ENCODE assay signal across 14 cellular contexts in genomic region chr11:22558638-22559037, GRCh38.
DNase-seq lines count a peak whose midpoint lies in the region; ATAC-seq and TF ChIP-seq lines count a peak whose summit lies in the region.
"Had no signal": no experiment of that assay in that cellular context is flagged by ENCODE, and none has a peak within 500 bp of the region (broad histone marks: within the 10 kb centered on the region; RNA-seq: fewer than 3 reads in every experiment).

No MANE protein-coding gene starts in this region.

- no peak overlapping the region for H2AFZ ChIP-seq in GM23248

- peaks cover 5% of the 10 kb centered on the region for H3K4me1 Mint-ChIP-seq in chondrocyte (ENCODE audit: low read depth)

- no peaks in the 10 kb centered on the region for H3K9me3 Mint-ChIP-seq in chondrocyte (ENCODE audit: low read depth)

- no peaks in the 10 kb centered on the region for H4K20me1 ChIP-seq in GM23248 (ENCODE audit: insufficient read depth)

- H3K79me2 ChIP-seq in GM23248 (ENCODE audit: insufficient read depth), result no peaks in the 10 kb centered on the region

- no peak overlapping the region for H3K9ac ChIP-seq in GM23248
- no peak overlapping the region for H3K9ac ChIP-seq in endocrine pancreas (ENCODE audit: control insufficient read depth, insufficient read depth, low read length)

- H3K4me1 ChIP-seq in A673 (ENCODE audit: insufficient read depth, low read length, poor library complexity, severe bottlenecking) (peaks cover 10% of the 10 kb centered on the region), GM23248 (ENCODE audit: insufficient read depth) (no peaks in the 10 kb centered on the region), endocrine pancreas (ENCODE audit: control insufficient read depth, insufficient read depth, low read length) (peaks cover 16% of the 10 kb centered on the region)
- H3K4me1 ChIP-seq: tibial artery had no signal

- intact Hi-C loops in A673 (cut with micrococcal nuclease; ENCODE audit: unreplicated experiment), result no loop called here

- H3K4me2 ChIP-seq in GM23248 (ENCODE audit: unreplicated experiment), result no peak overlapping the region

- H3K27me3 Mint-ChIP-seq in chondrocyte (ENCODE audit: low read depth), result no peaks in the 10 kb centered on the region
- H3K27me3 Mint-ChIP-seq: progenitor cell of endocrine pancreas had no signal

- H3K36me3 Mint-ChIP-seq in chondrocyte (ENCODE audit: low read depth), result no peaks in the 10 kb centered on the region

- no peak for ATAC-seq in HG03521 (IDR thresholded peaks at IDR 0.05; ENCODE audit: unreplicated experiment)
- ATAC-seq in HG03095 (IDR thresholded peaks at IDR 0.05; ENCODE audit: unreplicated experiment), result no peak
- no peak for ATAC-seq in GM21717 (IDR thresholded peaks at IDR 0.05; ENCODE audit: unreplicated experiment)

- H3K9me2 ChIP-seq in GM23248 (ENCODE audit: insufficient read depth), result no peaks in the 10 kb centered on the region

- H3K27ac ChIP-seq in A673 (ENCODE audit: low read depth, low read length, poor library complexity, severe bottlenecking) (no peak overlapping the region), GM23248 (no peak overlapping the region)
- H3K27ac ChIP-seq: tibial artery had no signal

- H3F3A ChIP-seq in GM23248 (ENCODE audit: insufficient read depth), result no peaks in the 10 kb centered on the region

- no TSS peak for BruUV-seq in A673 (replicated peaks; lab: Mats Ljungman, UMichigan)

- CTCF ChIA-PET in A673 (lab: Charles Lee), result no interaction called here

- 36 to 42% methylated on average over 4 of the region's 4 CpGs for WGBS in GM23248 (ENCODE audit: low coverage in 1 of 2, low lambda C conversion rate in 2 of 2, missing lambda C conversion rate in 2 of 2), 2 experiments

- H3K9me3 ChIP-seq in A673 (ENCODE audit: low read depth, low read length, poor library complexity, severe bottlenecking) (no peaks in the 10 kb centered on the region), GM23248 (ENCODE audit: low read depth) (no peaks in the 10 kb centered on the region), endocrine pancreas (ENCODE audit: control insufficient read depth, low read length) (no peaks in the 10 kb centered on the region)
- H3K9me3 ChIP-seq: tibial artery had no signal

- H3K4me3 ChIP-seq in A673 (ENCODE audit: low read depth, low read length, poor library complexity, severe bottlenecking), result peak overlapping the region; percentile 10
- no peak overlapping the region for H3K4me3 ChIP-seq in GM23248
- H3K4me3 ChIP-seq in endocrine pancreas (ENCODE audit: control insufficient read depth, insufficient read depth, low read length), result peak overlapping the region; percentile 52
- H3K4me3 ChIP-seq: tibial artery had no signal

- TF ChIP-seq CTCF in A673 (conservative IDR thresholded peaks at IDR 0.05; ENCODE audit: low read depth, low read length) (no peak), chondrocyte (IDR thresholded peaks at IDR 0.05) (no peak)

- no peak overlapping the region for H3K4me3 Mint-ChIP-seq in chondrocyte (ENCODE audit: unreplicated experiment)

- POLR2A ChIA-PET in A673 (lab: Charles Lee; ENCODE audit: low non-redundant PET), result no interaction called here

- DNase-seq in A673 (ENCODE audit: low spot score) (peak; percentile 55), GM23248 (peak; percentile 48), NCI-H524 (lab: John Stamatoyannopoulos, UW) (peak; percentile 61 to 92), chondrocyte (ENCODE audit: low spot score) (no peak)
- DNase-seq: activated gamma-delta T cell, DMS53, islet precursor cell, NCI-H1048, tibial artery had no signal

- H3K27me3 ChIP-seq in A673 (replicated peaks; ENCODE audit: insufficient read depth, low read depth, low read length, poor library complexity) (no peaks in the 10 kb centered on the region), GM23248 (replicated peaks; ENCODE audit: insufficient read depth) (no peaks in the 10 kb centered on the region), endocrine pancreas (ENCODE audit: control insufficient read depth, insufficient read depth, low read length) (no peaks in the 10 kb centered on the region)
- H3K27me3 ChIP-seq: tibial artery had no signal

- H3K27ac Mint-ChIP-seq in chondrocyte (ENCODE audit: unreplicated experiment), result no peak overlapping the region
- H3K27ac Mint-ChIP-seq: progenitor cell of endocrine pancreas had no signal

- H3K36me3 ChIP-seq in A673 (ENCODE audit: insufficient read depth, low read length, poor library complexity, severe bottlenecking), result no peaks in the 10 kb centered on the region
- H3K36me3 ChIP-seq in GM23248 (ENCODE audit: low read depth), result no peaks in the 10 kb centered on the region
- H3K36me3 ChIP-seq in endocrine pancreas (ENCODE audit: control insufficient read depth, insufficient read depth, low read length), result no peaks in the 10 kb centered on the region
- H3K36me3 ChIP-seq: tibial artery had no signal

- in situ Hi-C loops in GM23248 (cut with MboI), result no loop called here
